ENCODE assay signal across 17 cellular contexts in genomic region chr2:204116154-204116792, GRCh38.
DNase-seq lines count a peak whose midpoint lies in the region; ATAC-seq and TF ChIP-seq lines count a peak whose summit lies in the region.
"Had no signal": no experiment of that assay in that cellular context is flagged by ENCODE, and none has a peak within 500 bp of the region (broad histone marks: within the 10 kb centered on the region; RNA-seq: fewer than 3 reads in every experiment).

No MANE protein-coding gene starts in this region.

- H3K36me3 Mint-ChIP-seq in type B pancreatic cell, result no peaks in the 10 kb centered on the region
- H3K36me3 Mint-ChIP-seq in activated naive CD4-positive, alpha-beta T cell treated with anti-CD3 and anti-CD28 coated beads, Interleukin-2, amount 50 U/mL, for 72 hours, result no peaks in the 10 kb centered on the region
- H3K36me3 Mint-ChIP-seq: stimulated activated naive B cell treated with anti-CD40 and anti-IgM and Interleukin-4, amounts not matched to agents 10 μg/mL and 1 μg/mL and 100 μg/mL, for 72 hours had no signal

- H3K4me3 Mint-ChIP-seq in type B pancreatic cell, result no peak overlapping the region
- H3K4me3 Mint-ChIP-seq: activated CD8-positive, alpha-beta T cell treated with anti-CD3 and anti-CD28 coated beads for 36 hours; naive thymus-derived CD4-positive, alpha-beta T cell; stimulated activated naive B cell treated with anti-CD40 and anti-IgM and Interleukin-4, amounts not matched to agents 10 μg/mL and 1 μg/mL and 100 μg/mL, for 72 hours had no signal

- H3K27me3 Mint-ChIP-seq in type B pancreatic cell, result no peaks in the 10 kb centered on the region

- peak overlapping the region; percentile 29 for H3K27ac Mint-ChIP-seq in type B pancreatic cell
- H3K27ac Mint-ChIP-seq in activated naive CD4-positive, alpha-beta T cell treated with anti-CD3 and anti-CD28 coated beads, Interleukin-2, amount 50 U/mL, for 72 hours, result no peak overlapping the region
- H3K27ac Mint-ChIP-seq: activated CD8-positive, alpha-beta T cell treated with anti-CD3 and anti-CD28 coated beads for 36 hours; naive thymus-derived CD4-positive, alpha-beta T cell; stimulated activated naive B cell treated with anti-CD40 and anti-IgM and Interleukin-4, amounts not matched to agents 10 μg/mL and 1 μg/mL and 100 μg/mL, for 72 hours had no signal

- DNase-seq in astrocyte of the hippocampus (ENCODE audit: low read depth, low spot score) (peak; percentile 46), Right ventricle myocardium superior (no peak), mucosa of gallbladder (ENCODE audit: low spot score) (peak; percentile 21), type B pancreatic cell (ENCODE audit: extremely low spot score, unreplicated experiment) (no peak), ureter (ENCODE audit: low spot score) (no peak)
- no peak for DNase-seq in activated naive CD4-positive, alpha-beta T cell treated with anti-CD3 and anti-CD28 coated beads, Interleukin-2, amount 50 U/mL, for 72 hours (ENCODE audit: low spot score in 2 of 2)
- no peak for DNase-seq in stimulated activated naive CD8-positive, alpha-beta T cell treated with anti-CD3 and anti-CD28 coated beads, Interleukin-15, Interleukin-2, amounts not matched to agents 100 U/mL and 50 U/mL, for 24 hours
- DNase-seq: activated CD8-positive, alpha-beta T cell treated with anti-CD3 and anti-CD28 coated beads for 36 hours; activated effector memory CD4-positive, alpha-beta T cell treated with Interleukin-2 at 50 U/mL for 16 hours; DMS53; effector CD8-positive, alpha-beta T cell; foreskin fibroblast; islet precursor cell; naive thymus-derived CD4-positive, alpha-beta T cell; NCI-H1105 treated with DMSO at 0.1 percent for 48 hours; stimulated activated naive B cell treated with anti-CD40 and anti-IgM and Interleukin-4, amounts not matched to agents 10 μg/mL and 1 μg/mL and 100 μg/mL, for 72 hours had no signal

- peak; percentile 69 for ATAC-seq in Right ventricle myocardium superior (ENCODE audit: poor library complexity)
- ATAC-seq in activated naive CD4-positive, alpha-beta T cell treated with anti-CD3 and anti-CD28 coated beads, Interleukin-2, amount 50 U/mL, for 72 hours, result no peak
- no peak for ATAC-seq in stimulated activated naive CD8-positive, alpha-beta T cell treated with anti-CD3 and anti-CD28 coated beads, Interleukin-15, Interleukin-2, amounts not matched to agents 100 U/mL and 50 U/mL, for 24 hours
- ATAC-seq: activated CD8-positive, alpha-beta T cell treated with anti-CD3 and anti-CD28 coated beads for 36 hours; naive thymus-derived CD4-positive, alpha-beta T cell; SK-N-SH treated with all-trans-retinoic acid at 6 μM for 48 hours; stimulated activated naive B cell treated with anti-CD40 and anti-IgM and Interleukin-4, amounts not matched to agents 10 μg/mL and 1 μg/mL and 100 μg/mL, for 72 hours had no signal

- intact Hi-C loops in Right ventricle myocardium superior (cut with DNase I), result loop anchor here (10.0 kb wide), 1 partner anchor 59 kb away; no protein-coding TSS in a partner anchor

- peaks cover 55% of the 10 kb centered on the region for H3K4me1 Mint-ChIP-seq in type B pancreatic cell (ENCODE audit: unreplicated experiment)

- H3K9me3 Mint-ChIP-seq in type B pancreatic cell, result no peaks in the 10 kb centered on the region
- H3K9me3 Mint-ChIP-seq in activated naive CD4-positive, alpha-beta T cell treated with anti-CD3 and anti-CD28 coated beads, Interleukin-2, amount 50 U/mL, for 72 hours, result no peaks in the 10 kb centered on the region
- H3K9me3 Mint-ChIP-seq: activated CD8-positive, alpha-beta T cell treated with anti-CD3 and anti-CD28 coated beads for 36 hours; naive thymus-derived CD4-positive, alpha-beta T cell; stimulated activated naive B cell treated with anti-CD40 and anti-IgM and Interleukin-4, amounts not matched to agents 10 μg/mL and 1 μg/mL and 100 μg/mL, for 72 hours had no signal

- no peak for TF ChIP-seq CTCF in type B pancreatic cell (conservative IDR thresholded peaks at IDR 0.05)

Comparison
In these comparisons a context has a peak if more than half of its experiments do, and no peak if none do; other contexts are left out.
1. DNase-seq: peak in astrocyte of the hippocampus (single experiment) and mucosa of gallbladder (single experiment); none in Right ventricle myocardium superior (single experiment), type B pancreatic cell (single experiment), activated naive CD4-positive, alpha-beta T cell treated with anti-CD3 and anti-CD28 coated beads, Interleukin-2, amount 50 U/mL, for 72 hours (0 of 2), ureter (single experiment) and stimulated activated naive CD8-positive, alpha-beta T cell treated with anti-CD3 and anti-CD28 coated beads, Interleukin-15, Interleukin-2, amounts not matched to agents 100 U/mL and 50 U/mL, for 24 hours (single experiment).